In genomic region chr14:100130471-100130870, GRCh38 we compare ENCODE assay signal across 20 cellular contexts. TPM values are rescaled to one million over a fixed set of nuclear protein-coding genes. Genes with fewer than 3 reads are reported as not detected.
A peak's percentile ranks its signal among the peaks of the same experiment; 100 is the strongest.
DNase-seq lines count a peak whose midpoint lies in the region; ATAC-seq and TF ChIP-seq lines count a peak whose summit lies in the region.
"Had no signal": no experiment of that assay in that cellular context is flagged by ENCODE, and none has a peak within 500 bp of the region (broad histone marks: within the 10 kb centered on the region; RNA-seq: fewer than 3 reads in every experiment).

No MANE protein-coding gene starts in this region.

- peak overlapping the region; percentile 71 for H3K27ac Mint-ChIP-seq in CD8-positive, alpha-beta T cell
- peak overlapping the region; percentile 4 for H3K27ac Mint-ChIP-seq in dendritic cell treated with granulocyte-macrophage colony-stimulating factor and Interleukin-4, amounts not matched to agents 40 ng/mL and 50 ng/mL, for 4 days
- H3K27ac Mint-ChIP-seq in progenitor cell of endocrine pancreas: peak overlapping the region; percentile 41

- DNase-seq in CD8-positive, alpha-beta T cell: no peak
- peak; percentile 19 to 51 for DNase-seq in SJCRH30
- DNase-seq in progenitor cell of endocrine pancreas (ENCODE audit: low spot score, unreplicated experiment): no peak
- no peak for DNase-seq in GM10266 (ENCODE audit: extremely low spot score)
- no peak for DNase-seq in stimulated activated CD4-positive, alpha-beta T cell treated with anti-CD3 and anti-CD28 coated beads, Interleukin-12 subunit alpha, Interleukin-12 subunit beta, amount 100 ng/mL, for 4 hours
- no peak for DNase-seq in activated effector memory CD4-positive, alpha-beta T cell treated with anti-CD3 and anti-CD28 coated beads, Interleukin-2, amount 50 U/mL, for 16 hours
- DNase-seq: activated CD4-positive, alpha-beta T cell treated with anti-CD3 and anti-CD28 coated beads, Interleukin-2, amount 10 ng/mL, durations not matched to agents 7 days and 5 days; activated T-cell treated with anti-CD3 and anti-CD28 coated beads, Interleukin-2, amount 50 U/mL, for 4 hours; adrenal gland; GOT3; Kasumi-1; midbrain; NCI-H1092; NCI-H524 treated with DMSO at 0.1 percent for 48 hours; spleen; SW 1271; testis had no signal

- peaks cover 9% of the 10 kb centered on the region for H3K4me1 Mint-ChIP-seq in CD8-positive, alpha-beta T cell (ENCODE audit: low read depth)
- H3K4me1 Mint-ChIP-seq in dendritic cell treated with granulocyte-macrophage colony-stimulating factor and Interleukin-4, amounts not matched to agents 40 ng/mL and 50 ng/mL, for 4 days (ENCODE audit: low read depth): no peaks in the 10 kb centered on the region
- H3K4me1 Mint-ChIP-seq in progenitor cell of endocrine pancreas (ENCODE audit: low read depth): peaks cover 9% of the 10 kb centered on the region

- no peaks in the 10 kb centered on the region for H3K27me3 ChIP-seq in CD8-positive, alpha-beta T cell (ENCODE audit: insufficient read depth, low read length)
- no peaks in the 10 kb centered on the region for H3K27me3 ChIP-seq in SJCRH30
- H3K27me3 ChIP-seq: adrenal gland, neutrophil, spleen, testis had no signal

- peaks cover 92% of the 10 kb centered on the region for H3K36me3 ChIP-seq in CD8-positive, alpha-beta T cell (ENCODE audit: insufficient read depth, low read length)
- H3K36me3 ChIP-seq in SJCRH30: no peaks in the 10 kb centered on the region; the same call in 1 of the 2 replicates

- no peak overlapping the region for H3K27ac ChIP-seq in CD8-positive, alpha-beta T cell (ENCODE audit: low read depth, low read length)
- no peak overlapping the region for H3K27ac ChIP-seq in SJCRH30
- H3K27ac ChIP-seq: adrenal gland, neutrophil, spleen, testis had no signal

- no peaks in the 10 kb centered on the region for H3K9me3 ChIP-seq in CD8-positive, alpha-beta T cell (ENCODE audit: low read length)
- H3K9me3 ChIP-seq in SJCRH30 (replicated peaks): no peaks in the 10 kb centered on the region
- H3K9me3 ChIP-seq: adrenal gland, neutrophil, spleen, testis had no signal

- no peak overlapping the region for H3K4me3 Mint-ChIP-seq in CD8-positive, alpha-beta T cell
- no peak overlapping the region for H3K4me3 Mint-ChIP-seq in dendritic cell treated with granulocyte-macrophage colony-stimulating factor and Interleukin-4, amounts not matched to agents 40 ng/mL and 50 ng/mL, for 4 days
- H3K4me3 Mint-ChIP-seq in progenitor cell of endocrine pancreas (ENCODE audit: low read depth): no peak overlapping the region
- H3K4me3 Mint-ChIP-seq: activated CD4-positive, alpha-beta T cell treated with anti-CD3 and anti-CD28 coated beads, Interleukin-2, amount 10 ng/mL, durations not matched to agents 7 days and 5 days; activated T-cell treated with anti-CD3 and anti-CD28 coated beads, Interleukin-2, amount 50 U/mL, for 4 hours had no signal

- H3K4me3 ChIP-seq in CD8-positive, alpha-beta T cell (ENCODE audit: low read depth, low read length): no peak overlapping the region
- H3K4me3 ChIP-seq in SJCRH30: no peak overlapping the region
- H3K4me3 ChIP-seq: adrenal gland, spleen, testis had no signal

- ATAC-seq in CD8-positive, alpha-beta T cell: no peak
- ATAC-seq: activated T-cell treated with anti-CD3 and anti-CD28 coated beads, Interleukin-2, amount 50 U/mL, for 4 hours; left lobe of liver had no signal

- H3K4me1 ChIP-seq in CD8-positive, alpha-beta T cell (ENCODE audit: insufficient read depth, low read length): no peaks in the 10 kb centered on the region
- H3K4me1 ChIP-seq in SJCRH30: no peaks in the 10 kb centered on the region
- H3K4me1 ChIP-seq: adrenal gland, spleen had no signal

- H3K9me3 Mint-ChIP-seq in CD8-positive, alpha-beta T cell: no peaks in the 10 kb centered on the region
- H3K9me3 Mint-ChIP-seq in dendritic cell treated with granulocyte-macrophage colony-stimulating factor and Interleukin-4, amounts not matched to agents 40 ng/mL and 50 ng/mL, for 4 days: no peaks in the 10 kb centered on the region
- H3K9me3 Mint-ChIP-seq in progenitor cell of endocrine pancreas (ENCODE audit: low read depth): no peaks in the 10 kb centered on the region
- H3K9me3 Mint-ChIP-seq: activated CD4-positive, alpha-beta T cell treated with anti-CD3 and anti-CD28 coated beads, Interleukin-2, amount 10 ng/mL, durations not matched to agents 7 days and 5 days; activated T-cell treated with anti-CD3 and anti-CD28 coated beads, Interleukin-2, amount 50 U/mL, for 4 hours had no signal

- TF ChIP-seq CTCF in CD8-positive, alpha-beta T cell (IDR thresholded peaks at IDR 0.05): no peak
- TF ChIP-seq CTCF in progenitor cell of endocrine pancreas (IDR thresholded peaks at IDR 0.05; ENCODE audit: unreplicated experiment): no peak
- no peak for TF ChIP-seq CTCF in GM10266 (IDR thresholded peaks at IDR 0.05; ENCODE audit: control insufficient read depth, insufficient read depth, low read depth, missing control alignments)

- H3K27me3 Mint-ChIP-seq in CD8-positive, alpha-beta T cell (ENCODE audit: low read depth): no peaks in the 10 kb centered on the region
- no peaks in the 10 kb centered on the region for H3K27me3 Mint-ChIP-seq in dendritic cell treated with granulocyte-macrophage colony-stimulating factor and Interleukin-4, amounts not matched to agents 40 ng/mL and 50 ng/mL, for 4 days
- no peaks in the 10 kb centered on the region for H3K27me3 Mint-ChIP-seq in progenitor cell of endocrine pancreas
- H3K27me3 Mint-ChIP-seq: activated CD4-positive, alpha-beta T cell treated with anti-CD3 and anti-CD28 coated beads, Interleukin-2, amount 10 ng/mL, durations not matched to agents 7 days and 5 days had no signal

- H3K36me3 Mint-ChIP-seq in CD8-positive, alpha-beta T cell: peaks cover 99% of the 10 kb centered on the region
- peaks cover 100% of the 10 kb centered on the region for H3K36me3 Mint-ChIP-seq in dendritic cell treated with granulocyte-macrophage colony-stimulating factor and Interleukin-4, amounts not matched to agents 40 ng/mL and 50 ng/mL, for 4 days (ENCODE audit: low read depth)
- H3K36me3 Mint-ChIP-seq in progenitor cell of endocrine pancreas (ENCODE audit: insufficient read depth): peaks cover 11% of the 10 kb centered on the region

- intact Hi-C loops in CD8-positive, alpha-beta T cell (cut with DNase I, micrococcal nuclease): no loop called here
- intact Hi-C loops in dendritic cell treated with granulocyte-macrophage colony-stimulating factor and Interleukin-4, amounts not matched to agents 40 ng/mL and 50 ng/mL, for 4 days (cut with micrococcal nuclease): no loop called here

- CTCF ChIA-PET in CD8-positive, alpha-beta T cell (lab: Charles Lee): interaction anchor here (1.5 to 1.7 kb wide), 3 partner anchors 8 to 62 kb away, joined by 3 to 4 read pairs (median 4); no protein-coding TSS in a partner anchor

- POLR2A ChIA-PET in CD8-positive, alpha-beta T cell (lab: Charles Lee): interaction anchor here (0.8 to 1.6 kb wide), 4 partner anchors 9 to 65 kb away, joined by 3 to 9 read pairs (median 4); partner anchors contain the start of gene EVL

RNA-seq across cellular contexts. Expression of gene DEGS2, which starts 29.0 kb away (rescaled TPM):
- total RNA-seq in CD8-positive, alpha-beta T cell: under 1 TPM; 0.22 to 0.60 TPM
- total RNA-seq in SJCRH30 (2014; rRNA removed; shearing (Covaris generic)): 0.03 TPM in 1 of 2 replicates, not detected in the other
- 0.73 and 1.3 TPM in 2 replicates for total RNA-seq in progenitor cell of endocrine pancreas

Comparison
In these comparisons a context has a peak if more than half of its experiments do, and no peak if none do; other contexts are left out.
1. DNase-seq: peak in SJCRH30 (2 of 2); none in CD8-positive, alpha-beta T cell (0 of 7), progenitor cell of endocrine pancreas (single experiment), GM10266 (single experiment), stimulated activated CD4-positive, alpha-beta T cell treated with anti-CD3 and anti-CD28 coated beads, Interleukin-12 subunit alpha, Interleukin-12 subunit beta, amount 100 ng/mL, for 4 hours (single experiment) and activated effector memory CD4-positive, alpha-beta T cell treated with anti-CD3 and anti-CD28 coated beads, Interleukin-2, amount 50 U/mL, for 16 hours (single experiment).
2. H3K27ac Mint-ChIP-seq: peak in every context shown above with its lines; median percentile 71 in CD8-positive, alpha-beta T cell; 41 in progenitor cell of endocrine pancreas; 4 in dendritic cell treated with granulocyte-macrophage colony-stimulating factor and Interleukin-4, amounts not matched to agents 40 ng/mL and 50 ng/mL, for 4 days.